In the genomic region with DNA sequence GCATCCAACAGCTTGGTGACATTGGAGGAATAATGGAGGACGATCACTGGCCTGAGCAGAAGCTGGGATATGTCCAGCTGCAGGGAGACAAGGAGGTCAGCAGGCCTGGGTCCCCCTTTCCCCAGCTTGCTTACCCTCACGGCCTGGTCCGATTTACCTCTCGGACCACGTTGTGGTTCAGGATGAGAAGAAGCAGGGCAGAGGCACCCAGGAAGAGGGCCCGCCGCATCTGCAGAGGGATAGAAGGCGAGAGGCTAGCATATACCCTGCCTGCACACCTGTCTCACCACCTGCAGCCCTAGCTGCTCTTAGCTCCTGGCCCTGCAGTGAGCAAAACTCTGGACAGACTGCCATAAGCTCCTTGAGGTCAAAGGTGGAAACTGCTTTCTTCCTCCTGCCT, we compare ENCODE assay signal across 9 cellular contexts. TPM values are rescaled to one million over a fixed set of nuclear protein-coding genes. Genes with fewer than 3 reads are reported as not detected.
A peak's percentile ranks its signal among the peaks of the same experiment; 100 is the strongest.
DNase-seq lines count a peak whose midpoint lies in the region; ATAC-seq, FAIRE-seq and TF ChIP-seq lines count a peak whose summit lies in the region.
"Had no signal": no experiment of that assay in that cellular context is flagged by ENCODE, and none has a peak within 500 bp of the region (broad histone marks: within the 10 kb centered on the region; RNA-seq: fewer than 3 reads in every experiment).

No MANE protein-coding gene starts in this region.

- peak overlapping the region; percentile 83 for H3K4me3 Mint-ChIP-seq in CD4-positive, alpha-beta T cell
- H3K4me3 Mint-ChIP-seq in chondrocyte (ENCODE audit: unreplicated experiment) = peak overlapping the region; percentile 81
- H3K4me3 Mint-ChIP-seq in neural crest cell = peak overlapping the region; percentile 85

- peak overlapping the region; percentile 68 for H3K4me2 ChIP-seq in Karpas-422 (ENCODE audit: low read depth, low read length, poor library complexity, severe bottlenecking)

- no peaks in the 10 kb centered on the region for H3K9me2 ChIP-seq in Karpas-422 (replicated peaks; ENCODE audit: insufficient read depth, low read length)

- no peak overlapping the region for H2AFZ ChIP-seq in Karpas-422 (ENCODE audit: low read length)

- intact Hi-C loops in CD4-positive, alpha-beta T cell (cut with DNase I, micrococcal nuclease) = loop anchor here (2.0 kb wide), 2 partner anchors 29 to 57 kb away; partner anchors contain the start of genes CCDC157 (in 1 of the 2) and SF3A1 (in 1 of the 2)

- ATAC-seq in CD4-positive, alpha-beta T cell (ENCODE audit: poor library complexity) = no peak
- no peak for ATAC-seq in GM21526 (IDR thresholded peaks at IDR 0.05; ENCODE audit: low FRiP score, unreplicated experiment)
- no peak for ATAC-seq in GM19023 (IDR thresholded peaks at IDR 0.05; ENCODE audit: unreplicated experiment)

- no peaks in the 10 kb centered on the region for H3K79me2 ChIP-seq in Karpas-422 (ENCODE audit: low read length)

- no peak overlapping the region for H3K27ac Mint-ChIP-seq in CD4-positive, alpha-beta T cell
- H3K27ac Mint-ChIP-seq in chondrocyte (ENCODE audit: unreplicated experiment) = no peak overlapping the region
- no peak overlapping the region for H3K27ac Mint-ChIP-seq in neural crest cell (ENCODE audit: unreplicated experiment)

- H3K36me3 Mint-ChIP-seq in CD4-positive, alpha-beta T cell (ENCODE audit: low read depth) = no peaks in the 10 kb centered on the region
- H3K36me3 Mint-ChIP-seq in chondrocyte (ENCODE audit: low read depth) (peaks cover 7% of the 10 kb centered on the region), neural crest cell (ENCODE audit: low read depth) (no peaks in the 10 kb centered on the region)

- no peaks in the 10 kb centered on the region for H3K27me3 Mint-ChIP-seq in CD4-positive, alpha-beta T cell
- H3K27me3 Mint-ChIP-seq in chondrocyte (ENCODE audit: low read depth) (no peaks in the 10 kb centered on the region), neural crest cell (ENCODE audit: low read depth) (no peaks in the 10 kb centered on the region)

- no peaks in the 10 kb centered on the region for H3K9me3 Mint-ChIP-seq in CD4-positive, alpha-beta T cell
- H3K9me3 Mint-ChIP-seq in chondrocyte (ENCODE audit: low read depth) (no peaks in the 10 kb centered on the region), neural crest cell (no peaks in the 10 kb centered on the region)

- no peak for DNase-seq in CD4-positive, alpha-beta T cell
- no peak for DNase-seq in Karpas-422
- no peak for DNase-seq in chondrocyte (ENCODE audit: low spot score)
- no peak for DNase-seq in neural crest cell (ENCODE audit: low read depth, low spot score)
- no peak for DNase-seq in HTR-8/SVneo (ENCODE audit: insufficient read length, low spot score)
- DNase-seq: NCI-H1105 treated with DMSO at 0.1 percent for 48 hours, NCI-H748 treated with DMSO at 0.1 percent for 48 hours had no signal

- H3K4me3 ChIP-seq in Karpas-422 (ENCODE audit: low read length) = peak overlapping the region; percentile 67; the same call in 1 of the 2 replicates

- no peaks in the 10 kb centered on the region for H4K20me1 ChIP-seq in Karpas-422 (ENCODE audit: insufficient read depth, low read depth, low read length)

- FAIRE-seq in HTR-8/SVneo (lab: Jason Lieb, UNC) = no peak

- POLR2A ChIA-PET in CD4-positive, alpha-beta T cell (lab: Charles Lee) = interaction anchor here (0.5 to 3.0 kb wide), 6 partner anchors 29 to 97 kb away, joined by 3 to 83 read pairs (median 4); partner anchors contain the start of genes CASTOR1, CCDC157 and SF3A1

- no peak overlapping the region for H3K27ac ChIP-seq in CD4-positive, alpha-beta T cell (ENCODE audit: low read depth, low read length)
- H3K27ac ChIP-seq in Karpas-422 (ENCODE audit: low read length) = no peak overlapping the region

- no peaks in the 10 kb centered on the region for H3K27me3 ChIP-seq in CD4-positive, alpha-beta T cell (ENCODE audit: control insufficient read depth, insufficient read depth, low read length)
- no peaks in the 10 kb centered on the region for H3K27me3 ChIP-seq in Karpas-422 (ENCODE audit: low read length)

- peak overlapping the region; percentile 77 for H3K9ac ChIP-seq in Karpas-422 (ENCODE audit: low read length)

- H3K9me3 ChIP-seq in CD4-positive, alpha-beta T cell (ENCODE audit: control insufficient read depth, low read length) = no peaks in the 10 kb centered on the region
- no peaks in the 10 kb centered on the region for H3K9me3 ChIP-seq in Karpas-422 (ENCODE audit: low read length)

- peaks cover 22% of the 10 kb centered on the region for H3K4me1 ChIP-seq in Karpas-422 (ENCODE audit: low read length)

- no peaks in the 10 kb centered on the region for H3K36me3 ChIP-seq in Karpas-422 (ENCODE audit: insufficient read depth, low read length)

- CTCF ChIA-PET in CD4-positive, alpha-beta T cell (lab: Charles Lee) = interaction anchor here (1.1 to 4.1 kb wide), 2 partner anchors 41 to 97 kb away, joined by 3 to 99 read pairs; partner anchors contain the start of gene CASTOR1

- TF ChIP-seq CTCF in CD4-positive, alpha-beta T cell (IDR thresholded peaks at IDR 0.05) = no peak
- no peak for TF ChIP-seq CTCF in chondrocyte (IDR thresholded peaks at IDR 0.05)
- TF ChIP-seq CTCF in neural crest cell (conservative IDR thresholded peaks at IDR 0.05) = no peak

- H3K4me1 Mint-ChIP-seq in CD4-positive, alpha-beta T cell (ENCODE audit: low read depth) = peaks cover 16% of the 10 kb centered on the region
- H3K4me1 Mint-ChIP-seq in chondrocyte (ENCODE audit: low read depth) (peaks cover 17% of the 10 kb centered on the region), neural crest cell (peaks cover 16% of the 10 kb centered on the region)

RNA-seq across cellular contexts. Expression of gene RNF215, which starts 1.3 kb away (rescaled TPM):
- total RNA-seq in CD4-positive, alpha-beta T cell = 1 to 10 TPM; 4.6 to 4.9 TPM
- total RNA-seq in Karpas-422 (2014; rRNA removed; shearing (Covaris generic); ENCODE audit: low replicate concordance) = 4.0 and 16.9 TPM in 2 replicates
- total RNA-seq in chondrocyte (35.2 to 36.2 TPM (median 36.0 TPM) in 3 replicates), neural crest cell (27.4 and 29.2 TPM in 2 replicates)

RNA-seq across cellular contexts. Expression of gene SEC14L2, which starts 10.9 kb away (rescaled TPM):
- 10 to 100 TPM; 74.6 to 79.8 TPM for total RNA-seq in CD4-positive, alpha-beta T cell
- total RNA-seq in Karpas-422 (2014; rRNA removed; shearing (Covaris generic); ENCODE audit: low replicate concordance) = 8.4 and 11.6 TPM in 2 replicates
- total RNA-seq in chondrocyte = 15.5 to 39.5 TPM (median 15.6 TPM) in 3 replicates
- total RNA-seq in neural crest cell = 10.8 and 11.6 TPM in 2 replicates

RNA-seq across cellular contexts. Expression of gene CCDC157, which starts 29.1 kb away (rescaled TPM):
- 10 to 100 TPM in 1 of 2 experiments, 1 to 10 TPM in 1; 8.3 to 10.1 TPM for total RNA-seq in CD4-positive, alpha-beta T cell
- 0.69 and 0.82 TPM in 2 replicates for total RNA-seq in Karpas-422 (2014; rRNA removed; shearing (Covaris generic); ENCODE audit: low replicate concordance)
- total RNA-seq in chondrocyte = 2.1 to 3.1 TPM (median 2.3 TPM) in 3 replicates
- 8.3 and 9.3 TPM in 2 replicates for total RNA-seq in neural crest cell

RNA-seq across cellular contexts. Expression of gene SF3A1, which starts 29.2 kb away (rescaled TPM):
- 100 to 1,000 TPM; 335 to 388 TPM for total RNA-seq in CD4-positive, alpha-beta T cell
- 79.0 and 111 TPM in 2 replicates for total RNA-seq in Karpas-422 (2014; rRNA removed; shearing (Covaris generic); ENCODE audit: low replicate concordance)
- total RNA-seq in chondrocyte = 110 to 127 TPM (median 115 TPM) in 3 replicates
- total RNA-seq in neural crest cell = 252 and 265 TPM in 2 replicates

RNA-seq across cellular contexts. Expression of gene MTFP1, which starts 39.7 kb away (rescaled TPM):
- total RNA-seq in CD4-positive, alpha-beta T cell = 10 to 100 TPM; 37.2 to 38.0 TPM
- total RNA-seq in Karpas-422 (2014; rRNA removed; shearing (Covaris generic); ENCODE audit: low replicate concordance) = 69.4 and 120 TPM in 2 replicates
- total RNA-seq in chondrocyte (9.3 to 12.7 TPM (median 12.1 TPM) in 3 replicates), neural crest cell (37.4 and 38.9 TPM in 2 replicates)
